8 cellular contexts compared by ENCODE assay signal in genomic region chr2:126656311-126657145, GRCh38.
A peak's percentile ranks its signal among the peaks of the same experiment; 100 is the strongest.
DNase-seq lines count a peak whose midpoint lies in the region; ATAC-seq and TF ChIP-seq lines count a peak whose summit lies in the region.

No MANE protein-coding gene starts in this region.

- POLR2A ChIA-PET in AG04449 (lab: Yijun Ruan, JAX): no interaction called here

- peak overlapping the region; percentile 99 to 100 for H3K27ac ChIP-seq in tibial artery

- CTCF ChIA-PET in AG04449 (lab: Yijun Ruan, JAX): interaction anchor here (1.0 kb wide), 1 partner anchor 315 kb away, joined by 3 read pairs; no protein-coding TSS in a partner anchor

- peak overlapping the region; percentile 69 for H3K4me3 ChIP-seq in AG04449 (ENCODE audit: low read depth, low read length)
- H3K4me3 ChIP-seq in endocrine pancreas (ENCODE audit: control insufficient read depth, insufficient read depth, low read length): no peak overlapping the region
- peak overlapping the region; percentile 46 for H3K4me3 ChIP-seq in mucosa of stomach (ENCODE audit: low read length)
- H3K4me3 ChIP-seq in tibial artery: peak overlapping the region; percentile 85 to 92

- peak; percentile 27 for ATAC-seq in GM19372 (IDR thresholded peaks at IDR 0.05; ENCODE audit: low read depth, unreplicated experiment)
- ATAC-seq in HG03432 (IDR thresholded peaks at IDR 0.05; ENCODE audit: unreplicated experiment): peak; percentile 31

- DNase-seq in AG04449 (ENCODE audit: low read depth, low spot score): no peak
- peak; percentile 33 to 35 for DNase-seq in activated CD4-positive, alpha-beta T cell treated with anti-CD3 and anti-CD28 coated beads, Interleukin-2, amount 50 U/mL, for 4 hours
- no peak for DNase-seq in tibial artery
- DNase-seq in NCI-H1092 treated with DMSO at 0.1 percent for 48 hours (lab: John Stamatoyannopoulos, UW): no peak

- intact Hi-C loops in tibial artery (cut with DNase I; ENCODE audit: low total_unique reads): loop anchor here (10.0 kb wide), 1 partner anchor 418 kb away; no protein-coding TSS in a partner anchor

- TF ChIP-seq CTCF in AG04449 (IDR thresholded peaks at IDR 0.05; ENCODE audit: insufficient read depth, low read length, missing control alignments) (no peak), tibial artery (IDR thresholded peaks at IDR 0.05) (no peak)

- H3K4me1 ChIP-seq in endocrine pancreas (ENCODE audit: control insufficient read depth, insufficient read depth, low read length) (no peaks in the 10 kb centered on the region), mucosa of stomach (ENCODE audit: control insufficient read depth, insufficient read depth, low read length) (peaks cover 7% of the 10 kb centered on the region), tibial artery (peaks cover 0 to 58% (median 47%) of the 10 kb centered on the region in 4 donors)

- H3K9ac ChIP-seq in endocrine pancreas (ENCODE audit: control insufficient read depth, insufficient read depth, low read length) (peak overlapping the region; percentile 10), mucosa of stomach (ENCODE audit: low read length) (peak overlapping the region; percentile 71)

- H3K9me3 ChIP-seq in endocrine pancreas (ENCODE audit: control insufficient read depth, low read length) (no peaks in the 10 kb centered on the region), mucosa of stomach (ENCODE audit: control insufficient read depth, low read length) (no peaks in the 10 kb centered on the region), tibial artery (no peaks in the 10 kb centered on the region)

- H3K27me3 ChIP-seq in endocrine pancreas (ENCODE audit: control insufficient read depth, insufficient read depth, low read length): peaks cover 2% of the 10 kb centered on the region
- peaks cover 9% of the 10 kb centered on the region for H3K27me3 ChIP-seq in mucosa of stomach (ENCODE audit: control insufficient read depth, insufficient read depth, low read length)
- H3K27me3 ChIP-seq in tibial artery: no peaks in the 10 kb centered on the region

- H3K36me3 ChIP-seq in endocrine pancreas (ENCODE audit: control insufficient read depth, insufficient read depth, low read length) (no peaks in the 10 kb centered on the region), mucosa of stomach (ENCODE audit: control insufficient read depth, insufficient read depth, low read length) (no peaks in the 10 kb centered on the region), tibial artery (peaks cover 0 to 4% (median 0%) of the 10 kb centered on the region in 3 donors)

Comparison
In these comparisons a context has a peak if more than half of its experiments do, and no peak if none do; other contexts are left out.
1. DNase-seq: peak in activated CD4-positive, alpha-beta T cell treated with anti-CD3 and anti-CD28 coated beads, Interleukin-2, amount 50 U/mL, for 4 hours (2 of 2); none in AG04449 (single experiment), tibial artery (0 of 2) and NCI-H1092 treated with DMSO at 0.1 percent for 48 hours (single experiment).